In genomic region chr1:237309595-237310118, GRCh38 we compare ENCODE assay signal across 23 cellular contexts.
"Had no signal": no experiment of that assay in that cellular context is flagged by ENCODE, and none has a peak within 500 bp of the region (broad histone marks: within the 10 kb centered on the region; RNA-seq: fewer than 3 reads in every experiment).

No MANE protein-coding gene starts in this region.

- ATAC-seq: activated CD8-positive, alpha-beta memory T cell treated with anti-CD3 and anti-CD28 coated beads, Interleukin-2, amount 10 ng/mL, durations not matched to agents 7 days and 5 days; PC-3; T-helper 17 cell had no signal

- H3K9ac ChIP-seq: KMS-11 had no signal

- H3K27me3 ChIP-seq: cardiac muscle cell had no signal

- DNase-seq: activated B cell treated with CpG ODN at 0.5 μM for 24 hours; activated CD4-positive, alpha-beta T cell treated with anti-CD3 and anti-CD28 coated beads for 1 hour; activated CD4-positive, alpha-beta T cell treated with anti-CD3 and anti-CD28 coated beads, Interleukin-2, amount 10 ng/mL, durations not matched to agents 24 days and 14 days; activated CD4-positive, alpha-beta T cell treated with anti-CD3 and anti-CD28 coated beads, Interleukin-2, amount 50 U/mL, for 48 hours; activated CD8-positive, alpha-beta memory T cell treated with anti-CD3 and anti-CD28 coated beads, Interleukin-2, amount 10 ng/mL, durations not matched to agents 7 days and 5 days; activated effector memory CD4-positive, alpha-beta T cell treated with Interleukin-2 at 50 U/mL for 16 hours; activated naive CD4-positive, alpha-beta T cell treated with anti-CD3 and anti-CD28 coated beads for 36 hours; activated T-cell treated with anti-CD3 and anti-CD28 coated beads, Interleukin-2, amount 50 U/mL, for 24 hours; amygdala; NCI-H1092; NCI-H1417; NCI-H2029; NCI-H2107; NCI-H2171 treated with DMSO at 0.1 percent for 48 hours; NCI-H345; NCI-H510A treated with DMSO at 0.1 percent for 48 hours; NCI-H69; PC-3; SIG-M5; T-helper 17 cell; T-helper 9 cell had no signal

- H3K4me3 ChIP-seq: cardiac muscle cell had no signal

- H3K4me2 ChIP-seq: KMS-11 had no signal

- H3K36me3 ChIP-seq: cardiac muscle cell had no signal

- H3K27ac ChIP-seq: cardiac muscle cell, KMS-11 had no signal
